15 cellular contexts compared by ENCODE assay signal in the genomic region with DNA sequence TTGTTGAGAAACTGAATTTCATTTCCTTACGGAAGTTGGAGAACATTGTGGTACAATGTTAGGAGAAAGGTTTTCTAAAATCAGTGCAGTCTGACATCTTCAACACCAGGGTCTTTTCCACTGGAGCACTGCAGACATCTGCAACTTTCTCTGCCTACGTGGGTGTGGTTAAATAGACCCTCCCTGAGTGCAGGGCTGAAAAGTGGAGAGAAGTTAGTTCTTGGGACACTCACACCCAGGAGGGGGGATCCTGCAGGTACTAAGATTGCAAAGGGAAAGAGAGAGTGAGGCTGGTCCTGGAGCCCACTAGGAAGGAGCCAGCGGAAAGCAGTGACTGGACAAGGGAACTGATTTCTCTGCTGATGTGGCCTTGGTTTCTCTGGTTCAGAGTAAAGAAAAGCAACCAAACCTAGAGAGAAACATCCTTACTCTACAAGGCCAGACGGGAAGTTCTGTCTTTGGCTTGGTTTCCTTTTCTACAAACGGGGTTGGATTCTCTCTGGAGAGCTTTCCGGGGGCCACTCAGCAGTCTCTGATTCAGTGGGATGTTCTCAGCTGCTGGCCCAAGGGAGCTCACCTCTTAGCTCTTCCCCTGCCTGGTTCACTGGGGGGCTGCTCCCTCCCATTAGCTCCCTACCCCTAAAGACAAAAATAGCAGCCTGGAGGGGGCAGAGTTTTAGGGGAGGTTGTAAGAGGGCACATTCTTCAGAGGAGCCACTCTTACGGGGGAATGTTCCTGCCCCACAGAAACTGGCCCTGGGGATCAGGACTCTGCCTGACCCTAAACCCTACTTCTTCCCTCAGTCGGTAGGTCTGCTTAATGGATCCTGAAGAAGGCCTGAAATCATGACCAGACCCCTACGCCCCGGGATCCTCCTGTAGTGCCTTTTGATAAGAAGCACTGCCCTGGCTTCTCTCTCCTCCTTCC. TPM values are rescaled to one million over a fixed set of nuclear protein-coding genes. Genes with fewer than 3 reads are reported as not detected.
DNase-seq lines count a peak whose midpoint lies in the region; ATAC-seq and TF ChIP-seq lines count a peak whose summit lies in the region.
"Had no signal": no experiment of that assay in that cellular context is flagged by ENCODE, and none has a peak within 500 bp of the region (broad histone marks: within the 10 kb centered on the region; RNA-seq: fewer than 3 reads in every experiment).

No MANE protein-coding gene starts in this region.

- H3K79me2 ChIP-seq in GM23338 (replicated peaks; ENCODE audit: insufficient read depth) (0 out of 2 replicates have a peak, but pooled peaks cover 4% of the 10 kb centered on the region), hepatocyte (no peaks in the 10 kb centered on the region)

- H3K9me3 ChIP-seq in BLaER1 (no peaks in the 10 kb centered on the region), iPS-20b (ENCODE audit: insufficient read depth, low read depth, low read length) (no peaks in the 10 kb centered on the region), hepatocyte (ENCODE audit: low read depth) (no peaks in the 10 kb centered on the region)
- H3K9me3 ChIP-seq: stomach had no signal

- no peak overlapping the region for H3K4me3 ChIP-seq in BLaER1
- 0 out of 2 replicates have a peak overlapping the region, but pooled peaks have one; percentile 88 for H3K4me3 ChIP-seq in GM23338
- peak overlapping the region; percentile 84 for H3K4me3 ChIP-seq in iPS-20b (ENCODE audit: low read length)
- no peak overlapping the region for H3K4me3 ChIP-seq in hepatocyte

- peaks cover 17% of the 10 kb centered on the region for H3K27me3 Mint-ChIP-seq in GM23338 (ENCODE audit: insufficient read depth, low read depth, poor library complexity)
- H3K27me3 Mint-ChIP-seq in activated T-helper 2 cell treated with anti-CD3 and anti-CD28 coated beads, Interferon-gamma antibody, Interleukin-2, Interleukin-4, amounts not matched to agents 10 μg/mL and 5 μg/mL and 100 μg/mL, durations not matched to agents 14 hours and 24 hours and 36 hours (ENCODE audit: low read depth): no peaks in the 10 kb centered on the region

- H3K9ac ChIP-seq in BLaER1: no peak overlapping the region
- H3K9ac ChIP-seq in iPS-20b (ENCODE audit: low read depth, low read length): peak overlapping the region; percentile 79; the same call in 1 of the 2 replicates

- no peak for ATAC-seq in GM23338
- no peak for ATAC-seq in HG03175 (IDR thresholded peaks at IDR 0.05; ENCODE audit: unreplicated experiment)
- no peak for ATAC-seq in HG03139 (IDR thresholded peaks at IDR 0.05; ENCODE audit: unreplicated experiment)
- ATAC-seq: left cardiac atrium had no signal

- TF ChIP-seq CTCF in GM23338 (conservative IDR thresholded peaks at IDR 0.05; ENCODE audit: low read depth in 2 of 2): no peak
- no peak for TF ChIP-seq CTCF in hepatocyte (IDR thresholded peaks at IDR 0.05; ENCODE audit: poor library complexity)

- peaks cover 61% of the 10 kb centered on the region for H3K36me3 Mint-ChIP-seq in GM23338 (ENCODE audit: low read depth)
- H3K36me3 Mint-ChIP-seq in activated T-helper 2 cell treated with anti-CD3 and anti-CD28 coated beads, Interferon-gamma antibody, Interleukin-2, Interleukin-4, amounts not matched to agents 10 μg/mL and 5 μg/mL and 100 μg/mL, durations not matched to agents 14 hours and 24 hours and 36 hours (ENCODE audit: low read depth): peaks cover 71% of the 10 kb centered on the region

- H3K4me1 ChIP-seq in BLaER1 (peaks cover 24% of the 10 kb centered on the region), GM23338 (ENCODE audit: insufficient read depth) (peaks cover 13% of the 10 kb centered on the region), iPS-20b (ENCODE audit: insufficient read depth, low read length) (peaks cover 20% of the 10 kb centered on the region), hepatocyte (ENCODE audit: insufficient read depth) (no peaks in the 10 kb centered on the region)

- peaks cover 13% of the 10 kb centered on the region; the same call in 1 of the 2 replicates for H4K20me1 ChIP-seq in BLaER1
- 0 out of 2 replicates have a peak, but pooled peaks cover 4% of the 10 kb centered on the region for H4K20me1 ChIP-seq in GM23338 (replicated peaks; ENCODE audit: insufficient read depth)
- no peaks in the 10 kb centered on the region for H4K20me1 ChIP-seq in hepatocyte (ENCODE audit: insufficient read depth, poor library complexity, severe bottlenecking)

- H3K4me2 ChIP-seq in BLaER1 (peak overlapping the region; percentile 22), GM23338 (0 out of 2 replicates have a peak overlapping the region, but pooled peaks have one; percentile 98), hepatocyte (no peak overlapping the region)

- H3K9me2 ChIP-seq in GM23338 (ENCODE audit: insufficient read depth) (no peaks in the 10 kb centered on the region), hepatocyte (replicated peaks; ENCODE audit: insufficient read depth) (no peaks in the 10 kb centered on the region)

- H3K27me3 ChIP-seq in BLaER1 (peaks cover 37% of the 10 kb centered on the region), GM23338 (ENCODE audit: insufficient read depth) (no peaks in the 10 kb centered on the region), iPS-20b (ENCODE audit: insufficient read depth, low read length) (peaks cover 6% of the 10 kb centered on the region; the same call in 1 of the 2 replicates), hepatocyte (no peaks in the 10 kb centered on the region)
- H3K27me3 ChIP-seq: stomach had no signal

- H3F3A ChIP-seq in GM23338 (replicated peaks; ENCODE audit: low read depth): peaks cover 10% of the 10 kb centered on the region

- H3K4me1 Mint-ChIP-seq in GM23338: peaks cover 26% of the 10 kb centered on the region
- peaks cover 62% of the 10 kb centered on the region for H3K4me1 Mint-ChIP-seq in activated T-helper 2 cell treated with anti-CD3 and anti-CD28 coated beads, Interferon-gamma antibody, Interleukin-2, Interleukin-4, amounts not matched to agents 10 μg/mL and 5 μg/mL and 100 μg/mL, durations not matched to agents 14 hours and 24 hours and 36 hours (ENCODE audit: low read depth)

- H2AFZ ChIP-seq in GM23338 (no peak overlapping the region), hepatocyte (no peak overlapping the region)

- intact Hi-C loops in activated T-helper 2 cell treated with anti-CD3 and anti-CD28 coated beads, Interferon-gamma antibody, Interleukin-2, Interleukin-4, amounts not matched to agents 10 μg/mL and 5 μg/mL and 100 μg/mL, durations not matched to agents 14 hours and 24 hours and 36 hours (cut with micrococcal nuclease): no loop called here

- H3K4me3 Mint-ChIP-seq in GM23338: peak overlapping the region; percentile 87; the same call in 1 of the 3 replicates
- peak overlapping the region; percentile 71 for H3K4me3 Mint-ChIP-seq in activated T-helper 2 cell treated with anti-CD3 and anti-CD28 coated beads, Interferon-gamma antibody, Interleukin-2, Interleukin-4, amounts not matched to agents 10 μg/mL and 5 μg/mL and 100 μg/mL, durations not matched to agents 14 hours and 24 hours and 36 hours (ENCODE audit: low read depth)

- H3K27ac Mint-ChIP-seq in GM23338: no peak overlapping the region
- no peak overlapping the region for H3K27ac Mint-ChIP-seq in activated T-helper 2 cell treated with anti-CD3 and anti-CD28 coated beads, Interferon-gamma antibody, Interleukin-2, Interleukin-4, amounts not matched to agents 10 μg/mL and 5 μg/mL and 100 μg/mL, durations not matched to agents 14 hours and 24 hours and 36 hours

- no peaks in the 10 kb centered on the region for H3K9me3 Mint-ChIP-seq in GM23338
- no peaks in the 10 kb centered on the region for H3K9me3 Mint-ChIP-seq in activated T-helper 2 cell treated with anti-CD3 and anti-CD28 coated beads, Interferon-gamma antibody, Interleukin-2, Interleukin-4, amounts not matched to agents 10 μg/mL and 5 μg/mL and 100 μg/mL, durations not matched to agents 14 hours and 24 hours and 36 hours

- WGBS in hepatocyte (ENCODE audit: low lambda C conversion rate, missing lambda C conversion rate): 92% methylated on average over 10 of the region's 10 CpGs

- DNase-seq in GM23338 (ENCODE audit: low spot score): no peak
- no peak for DNase-seq in activated T-helper 2 cell treated with anti-CD3 and anti-CD28 coated beads, Interferon-gamma antibody, Interleukin-2, Interleukin-4, amounts not matched to agents 10 μg/mL and 5 μg/mL and 100 μg/mL, durations not matched to agents 14 hours and 24 hours and 36 hours (ENCODE audit: low spot score)
- no peak for DNase-seq in hepatocyte (ENCODE audit: low spot score)
- DNase-seq in SW480 (ENCODE audit: low spot score): no peak
- DNase-seq: AML-193, dermis blood vessel endothelial cell, left cardiac atrium, NCI-H1930, stomach had no signal

- no peak overlapping the region for H3K27ac ChIP-seq in BLaER1
- H3K27ac ChIP-seq in GM23338 (ENCODE audit: low read depth): no peak overlapping the region
- no peak overlapping the region for H3K27ac ChIP-seq in iPS-20b (ENCODE audit: low read length)
- H3K27ac ChIP-seq in hepatocyte: no peak overlapping the region
- H3K27ac ChIP-seq: stomach had no signal

- H3K36me3 ChIP-seq in BLaER1: no peaks in the 10 kb centered on the region
- peaks cover 15% of the 10 kb centered on the region for H3K36me3 ChIP-seq in GM23338 (ENCODE audit: insufficient read depth)
- H3K36me3 ChIP-seq in iPS-20b (ENCODE audit: insufficient read depth, low read depth, low read length): peaks cover 61% of the 10 kb centered on the region
- H3K36me3 ChIP-seq in hepatocyte (replicated peaks; ENCODE audit: insufficient read depth, low read depth): no peaks in the 10 kb centered on the region

TF ChIP-seq in GM23338, 12 proteins besides CTCF, POLR2A, EP300 and RAD21 (continues in another document):
- TF ChIP-seq CREB1 (CRISPR knock-in tag; IDR thresholded peaks at IDR 0.05; ENCODE audit: low read depth) (no peak), STAT1 (IDR thresholded peaks at IDR 0.05; ENCODE audit: unreplicated experiment) (no peak), EZH2 (IDR thresholded peaks at IDR 0.05; ENCODE audit: low read depth, unreplicated experiment) (no peak), EZH2phosphoT487 (IDR thresholded peaks at IDR 0.05; ENCODE audit: unreplicated experiment) (no peak), NANOG (IDR thresholded peaks at IDR 0.05; ENCODE audit: borderline replicate concordance) (no peak)

RNA-seq across cellular contexts. Expression of gene UPP1, which starts 2.7 kb away (rescaled TPM):
- total RNA-seq in GM23338 (2014; rRNA removed; shearing (Covaris generic)): 22.7 and 28.6 TPM in 2 replicates
- polyA plus RNA-seq in GM23338 (2016; fragmentation: Nextera tagmentation; extraction: Ambion mirVana) (43.5 and 44.1 TPM in 2 replicates), hepatocyte (38.7 and 50.2 TPM in 2 replicates)
- 48.9 and 52.9 TPM in 2 replicates for total RNA-seq in activated T-helper 2 cell treated with anti-CD3 and anti-CD28 coated beads, Interferon-gamma antibody, Interleukin-2, Interleukin-4, amounts not matched to agents 10 μg/mL and 5 μg/mL and 100 μg/mL, durations not matched to agents 14 hours and 24 hours and 36 hours
- 12.7 and 14.6 TPM in 2 replicates for total RNA-seq in hepatocyte

RNA-seq across cellular contexts. Expression of gene C7orf57, which starts 56.4 kb away (rescaled TPM):
- 0.42 and 1.6 TPM in 2 replicates for total RNA-seq in GM23338 (2014; rRNA removed; shearing (Covaris generic))
- polyA plus RNA-seq in GM23338 (2016; fragmentation: Nextera tagmentation; extraction: Ambion mirVana) (1.7 and 2.1 TPM in 2 replicates), hepatocyte (not detected in 2 replicates)
- total RNA-seq in activated T-helper 2 cell treated with anti-CD3 and anti-CD28 coated beads, Interferon-gamma antibody, Interleukin-2, Interleukin-4, amounts not matched to agents 10 μg/mL and 5 μg/mL and 100 μg/mL, durations not matched to agents 14 hours and 24 hours and 36 hours: 0.11 and 0.18 TPM in 2 replicates
- 0.43 TPM in 1 of 2 replicates, not detected in the other for total RNA-seq in hepatocyte
- total RNA-seq: dermis blood vessel endothelial cell, stomach had no signal
- polyA plus RNA-seq: adipose tissue, neural cell had no signal

Comparison
In these comparisons a context has a peak if more than half of its experiments do, and no peak if none do; other contexts are left out.
1. H3K4me3 ChIP-seq: peak in GM23338 (single experiment) and iPS-20b (single experiment); none in BLaER1 (single experiment) and hepatocyte (single experiment).